Comparison of ENCODE assay signal across 8 cellular contexts in genomic region chr4:106315968-106316772, GRCh38. TPM values are rescaled to one million over a fixed set of nuclear protein-coding genes. Genes with fewer than 3 reads are reported as not detected.
DNase-seq lines count a peak whose midpoint lies in the region; ATAC-seq and TF ChIP-seq lines count a peak whose summit lies in the region.

TSS of gene AIMP1 (plus strand) at chr4:106316550. CDS start at chr4:106325010, 8,460 bp downstream.
TSS of gene TBCK (minus strand) at chr4:106316209. CDS start at chr4:106308960, 7,249 bp downstream.

- POLR2A ChIA-PET in T-cell (lab: Charles Lee): interaction anchor here (0.5 to 1.4 kb wide), 7 partner anchors 11 to 635 kb away, joined by 3 to 5 read pairs (median 4); no protein-coding TSS in a partner anchor

- H3K4me1 ChIP-seq in upper lobe of right lung: peaks cover 20% of the 10 kb centered on the region

- ATAC-seq in HG02870 (IDR thresholded peaks at IDR 0.05; ENCODE audit: unreplicated experiment) (peak; percentile 82), T-cell (replicated peaks in 1 of 4) (peak; percentile 87 to 92 (median 88)), left cardiac atrium (peak; percentile 97 to 98), upper lobe of right lung (peak; percentile 98)

- CTCF ChIA-PET in T-cell (lab: Charles Lee): interaction anchor here in 1 of 2 donors (0.6 to 1.8 kb wide), 3 partner anchors 12 to 843 kb away, joined by 3 to 12 read pairs (median 3); partner anchors contain the start of gene PPA2

- H3K27ac ChIP-seq in upper lobe of right lung: peak within 1 kb of the TSS; percentile 92

- in situ Hi-C loops in GM13977 (cut with MboI; ENCODE audit: low pct_unique_long_range_greater_than_20kb, low sequenced_read_pairs, unreplicated experiment): no loop called here

- intact Hi-C loops in left cardiac atrium (cut with DNase I) (no loop called here), posterior vena cava (cut with DNase I) (no loop called here), upper lobe of right lung (cut with DNase I) (no loop called here)

- H3K4me3 ChIP-seq in upper lobe of right lung: peak within 1 kb of the TSS; percentile 74

- H3K9me3 Mint-ChIP-seq in T-cell: peaks cover 0 to 3% (median 0%) of the 10 kb centered on the region in 3 donors

- H3K36me3 Mint-ChIP-seq in T-cell: peaks cover 11% of the 10 kb centered on the region

- no peaks in the 10 kb centered on the region for H3K27me3 Mint-ChIP-seq in T-cell

- H3K36me3 ChIP-seq in upper lobe of right lung: no peaks in the 10 kb centered on the region

- H3K4me1 Mint-ChIP-seq in T-cell: peaks cover 18 to 52% (median 47%) of the 10 kb centered on the region in 3 donors

- H3K27me3 ChIP-seq in upper lobe of right lung: no peaks in the 10 kb centered on the region

- no peak for TF ChIP-seq CTCF in GM13977 (IDR thresholded peaks at IDR 0.05; ENCODE audit: extremely low read depth, insufficient read depth, missing control alignments)
- TF ChIP-seq CTCF in upper lobe of right lung (IDR thresholded peaks at IDR 0.05): no peak

- no peak within 1 kb of the TSS for H3K4me3 Mint-ChIP-seq in T-cell

- DNase-seq in GM13977 (ENCODE audit: low spot score): peak; percentile 82
- peak; percentile 88 for DNase-seq in NCI-H146 (lab: John Stamatoyannopoulos, UW)
- DNase-seq in T-cell: peak; percentile 81 to 93 (median 88)
- peak; percentile 82 for DNase-seq in amniotic stem cell (lab: John Stamatoyannopoulos, UW)
- peak; percentile 91 for DNase-seq in left cardiac atrium
- DNase-seq in posterior vena cava (ENCODE audit: low spot score): peak; percentile 96
- peak; percentile 93 for DNase-seq in upper lobe of right lung

- no peak within 1 kb of the TSS for H3K27ac Mint-ChIP-seq in T-cell

- H3K9me3 ChIP-seq in upper lobe of right lung: no peaks in the 10 kb centered on the region

RNA-seq across cellular contexts. Expression of gene AIMP1, which starts in this region (rescaled TPM):
- 10 to 100 TPM; 40.9 to 62.1 (median 45.5) TPM for total RNA-seq in T-cell
- total RNA-seq in left cardiac atrium: 10 to 100 TPM; 35.6 to 40.7 TPM
- total RNA-seq in posterior vena cava: 10 to 100 TPM; 32.7 to 45.8 TPM
- 42.9 TPM for total RNA-seq in upper lobe of right lung

RNA-seq across cellular contexts. Expression of gene TBCK, which starts in this region (rescaled TPM):
- total RNA-seq in T-cell (10 to 100 TPM; 43.5 to 49.9 (median 48.1) TPM), left cardiac atrium (10 to 100 TPM; 19.4 to 22.8 TPM), posterior vena cava (10 to 100 TPM; 29.1 to 37.1 TPM), upper lobe of right lung (51.7 TPM)

Comparison
In these comparisons a context has a peak if more than half of its experiments do, and no peak if none do; other contexts are left out.
1. Peak in every context shown above with its lines: DNase-seq, ATAC-seq, H3K4me3 ChIP-seq and H3K27ac ChIP-seq.